Comparison of ENCODE assay signal across 14 cellular contexts in the genomic region with DNA sequence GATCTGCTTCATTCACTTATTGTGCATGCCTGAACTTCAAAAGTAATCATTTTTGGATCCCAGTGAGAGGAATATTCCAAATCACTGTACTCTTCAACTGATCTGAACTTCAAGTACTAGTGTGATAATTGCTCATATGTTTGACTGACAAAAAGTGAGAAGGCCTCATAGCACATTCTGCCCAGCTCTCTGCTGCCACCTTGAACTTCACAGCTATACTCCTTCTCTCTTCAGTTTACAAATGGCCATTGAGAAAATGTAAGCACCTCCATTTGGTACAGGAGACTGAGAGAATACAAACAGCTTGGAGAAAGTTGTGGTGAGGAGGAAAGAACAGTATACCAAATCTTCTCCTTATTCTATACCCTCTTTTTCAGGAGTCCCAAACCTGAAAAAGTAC.
DNase-seq lines count a peak whose midpoint lies in the region; ATAC-seq and TF ChIP-seq lines count a peak whose summit lies in the region.
"Had no signal": no experiment of that assay in that cellular context is flagged by ENCODE, and none has a peak within 500 bp of the region (broad histone marks: within the 10 kb centered on the region; RNA-seq: fewer than 3 reads in every experiment).

No MANE protein-coding gene starts in this region.

- no peaks in the 10 kb centered on the region for H3K4me1 ChIP-seq in HCT116 (ENCODE audit: control insufficient read depth in 1 of 2, insufficient read depth in 2 of 2, low read length in 2 of 2)
- no peaks in the 10 kb centered on the region for H3K4me1 ChIP-seq in RWPE2 (ENCODE audit: insufficient read depth, poor library complexity, severe bottlenecking)
- H3K4me1 ChIP-seq in foreskin keratinocyte, result no peaks in the 10 kb centered on the region
- H3K4me1 ChIP-seq in adrenal gland (replicated peaks in 1 of 2), result no peaks in the 10 kb centered on the region
- H3K4me1 ChIP-seq: heart left ventricle had no signal

- TF ChIP-seq POLR2A in HCT116 (IDR thresholded peaks at IDR 0.05; ENCODE audit: borderline replicate concordance, extremely low read depth, insufficient read depth, insufficient read length), result no peak
- no peak for TF ChIP-seq POLR2A in adrenal gland (IDR thresholded peaks at IDR 0.05)

- no peaks in the 10 kb centered on the region for H3K9me3 ChIP-seq in HCT116 (ENCODE audit: control insufficient read depth in 1 of 2, insufficient read depth in 1 of 2, low read depth in 1 of 2, low read length in 2 of 2)
- no peaks in the 10 kb centered on the region for H3K9me3 ChIP-seq in RWPE2 (ENCODE audit: severe bottlenecking)
- H3K9me3 ChIP-seq in adrenal gland (replicated peaks in 1 of 3), result no peaks in the 10 kb centered on the region
- H3K9me3 ChIP-seq: heart left ventricle, thoracic aorta had no signal

- intact Hi-C loops in HCT116 (cut with micrococcal nuclease), result no loop called here
- intact Hi-C loops in adrenal gland (cut with DNase I), result no loop called here

- POLR2A ChIA-PET in HCT116 (lab: Charles Lee), result no interaction called here

- H3K36me3 ChIP-seq in HCT116 (ENCODE audit: control insufficient read depth in 1 of 2, insufficient read depth in 2 of 2, low read length in 2 of 2) (no peaks in the 10 kb centered on the region), RWPE2 (ENCODE audit: low read depth) (no peaks in the 10 kb centered on the region), adrenal gland (replicated peaks in 1 of 2) (no peaks in the 10 kb centered on the region)
- H3K36me3 ChIP-seq: heart left ventricle, thoracic aorta had no signal

- TF ChIP-seq CTCF in C4-2B (conservative IDR thresholded peaks at IDR 0.05) (peak; percentile 13; the same call in 1 of the 2 replicates), HCT116 (IDR thresholded peaks at IDR 0.05 in 2 of 3, conservative IDR thresholded peaks at IDR 0.05 in 1 of 3; ENCODE audit: borderline replicate concordance in 1 of 3, insufficient read depth in 1 of 3, low read depth in 2 of 3, low read length in 2 of 3) (peak in 2 of 3 experiments; percentile 35 to 42; a peak in 3 of 6 replicates), RWPE2 (IDR thresholded peaks at IDR 0.05; ENCODE audit: poor library complexity, severe bottlenecking) (peak; percentile 30), foreskin keratinocyte (conservative IDR thresholded peaks at IDR 0.05) (peak; percentile 14), adrenal gland (IDR thresholded peaks at IDR 0.05) (no peak)

- no peak overlapping the region for H3K27ac ChIP-seq in C4-2B
- H3K27ac ChIP-seq in HCT116 (ENCODE audit: low read depth, low read length), result no peak overlapping the region
- no peak overlapping the region for H3K27ac ChIP-seq in RWPE2 (ENCODE audit: poor library complexity, severe bottlenecking)
- no peak overlapping the region for H3K27ac ChIP-seq in foreskin keratinocyte
- H3K27ac ChIP-seq in adrenal gland, result no peak overlapping the region
- H3K27ac ChIP-seq: heart left ventricle, thoracic aorta had no signal

- 0 out of 2 replicates have a peak, but pooled peaks cover 3% of the 10 kb centered on the region for H3K9me2 ChIP-seq in HCT116 (ENCODE audit: insufficient read depth)

- H4K20me1 ChIP-seq in HCT116 (ENCODE audit: insufficient read depth), result no peaks in the 10 kb centered on the region

- DNase-seq in HCT116 (ENCODE audit: low read depth, low spot score) (no peak), RWPE2 (ENCODE audit: low spot score) (no peak), foreskin keratinocyte (peak in 1 of 2 donors; percentile 11), NCI-H1930 (lab: John Stamatoyannopoulos, UW) (no peak), adrenal gland (no peak), SHP77 treated with DMSO at 0.1 percent for 48 hours (lab: John Stamatoyannopoulos, UW) (no peak)
- DNase-seq: effector CD8-positive, alpha-beta T cell; heart left ventricle; NCI-H345; SIG-M5; stimulated activated CD4-positive, alpha-beta T cell treated with anti-CD3 and anti-CD28 coated beads, Interleukin-12 subunit alpha, Interleukin-12 subunit beta, amount 100 ng/mL, for 4 hours had no signal

- H3K27me3 ChIP-seq in HCT116 (ENCODE audit: insufficient read depth, low read length) (no peaks in the 10 kb centered on the region), RWPE2 (ENCODE audit: insufficient read depth, poor library complexity, severe bottlenecking) (no peaks in the 10 kb centered on the region), foreskin keratinocyte (no peaks in the 10 kb centered on the region), adrenal gland (no peaks in the 10 kb centered on the region)
- H3K27me3 ChIP-seq: heart left ventricle had no signal

- CTCF ChIA-PET in HCT116 (lab: Charles Lee), result interaction anchor here (1.4 kb wide), 1 partner anchor 11 kb away, joined by 6 read pairs; no protein-coding TSS in a partner anchor

- H3K79me2 ChIP-seq in HCT116 (ENCODE audit: insufficient read depth, low read length), result no peaks in the 10 kb centered on the region

- RAD21 ChIA-PET in HCT116 (lab: Charles Lee; ENCODE audit: low non-redundant PET in 1 of 2, low total read pairs in 2 of 2, uncharacterized antibody in 2 of 2, unreplicated experiment in 2 of 2), result interaction anchor here in 1 of 2 experiments (0.6 kb wide), 1 partner anchor 23 kb away, joined by 3 read pairs; no protein-coding TSS in a partner anchor

- H3K4me3 ChIP-seq in HCT116 (replicated peaks in 1 of 2; ENCODE audit: low read depth in 1 of 2, low read length in 2 of 2) (no peak overlapping the region), RWPE2 (ENCODE audit: severe bottlenecking) (no peak overlapping the region), adrenal gland (no peak overlapping the region)
- H3K4me3 ChIP-seq: heart left ventricle, thoracic aorta had no signal

- peak; percentile 31; the same call in 1 of the 2 replicates for TF ChIP-seq RAD21 in HCT116 (IDR thresholded peaks at IDR 0.05; ENCODE audit: low read depth)

- BruUV-seq in HCT116 (replicated peaks; lab: Mats Ljungman, UMichigan), result no TSS peak

- H2AFZ ChIP-seq in HCT116 (ENCODE audit: low read depth, low read length, poor library complexity, severe bottlenecking), result no peak overlapping the region

- ATAC-seq in HCT116, result peak; percentile 65
- 0 out of 3 replicates have a peak, but pooled peaks have one; percentile 35 for ATAC-seq in RWPE2 (ENCODE audit: low read depth)
- no peak for ATAC-seq in foreskin keratinocyte
- no peak for ATAC-seq in GM18907 (IDR thresholded peaks at IDR 0.05; ENCODE audit: unreplicated experiment)
- ATAC-seq: heart left ventricle had no signal

- H3K4me2 ChIP-seq in HCT116 (ENCODE audit: low read length), result no peak overlapping the region

- no peak overlapping the region for H3K9ac ChIP-seq in HCT116 (ENCODE audit: low read length)

TF ChIP-seq in HCT116, 20 proteins besides CTCF, POLR2A, EP300 and RAD21 (continues in another document):
- TF ChIP-seq, protein P1, sequence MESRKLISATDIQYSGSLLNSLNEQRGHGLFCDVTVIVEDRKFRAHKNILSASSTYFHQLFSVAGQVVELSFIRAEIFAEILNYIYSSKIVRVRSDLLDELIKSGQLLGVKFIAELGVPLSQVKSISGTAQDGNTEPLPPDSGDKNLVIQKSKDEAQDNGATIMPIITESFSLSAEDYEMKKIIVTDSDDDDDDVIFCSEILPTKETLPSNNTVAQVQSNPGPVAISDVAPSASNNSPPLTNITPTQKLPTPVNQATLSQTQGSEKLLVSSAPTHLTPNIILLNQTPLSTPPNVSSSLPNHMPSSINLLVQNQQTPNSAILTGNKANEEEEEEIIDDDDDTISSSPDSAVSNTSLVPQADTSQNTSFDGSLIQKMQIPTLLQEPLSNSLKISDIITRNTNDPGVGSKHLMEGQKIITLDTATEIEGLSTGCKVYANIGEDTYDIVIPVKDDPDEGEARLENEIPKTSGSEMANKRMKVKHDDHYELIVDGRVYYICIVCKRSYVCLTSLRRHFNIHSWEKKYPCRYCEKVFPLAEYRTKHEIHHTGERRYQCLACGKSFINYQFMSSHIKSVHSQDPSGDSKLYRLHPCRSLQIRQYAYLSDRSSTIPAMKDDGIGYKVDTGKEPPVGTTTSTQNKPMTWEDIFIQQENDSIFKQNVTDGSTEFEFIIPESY (IDR thresholded peaks at IDR 0.05; ENCODE audit: extremely low read depth, insufficient replicate concordance, low read length), result no peak
- no peak for TF ChIP-seq ZNF274 (IDR thresholded peaks at IDR 0.05; ENCODE audit: low read depth, low read length)
- no peak for TF ChIP-seq SP1 (IDR thresholded peaks at IDR 0.05; ENCODE audit: low read depth)
- no peak for TF ChIP-seq ELF1 (IDR thresholded peaks at IDR 0.05; ENCODE audit: borderline replicate concordance, low read depth)
- TF ChIP-seq EZH2 (IDR thresholded peaks at IDR 0.05), result no peak
- TF ChIP-seq JUND (IDR thresholded peaks at IDR 0.05), result no peak
- TF ChIP-seq SRF (IDR thresholded peaks at IDR 0.05; ENCODE audit: low read depth), result no peak
- no peak for TF ChIP-seq FOSL1 (IDR thresholded peaks at IDR 0.05; ENCODE audit: low read depth)
- TF ChIP-seq TCF7L2 (IDR thresholded peaks at IDR 0.05; ENCODE audit: borderline replicate concordance, extremely low read depth, insufficient read depth, insufficient read length), result no peak
- no peak for TF ChIP-seq CEBPB (IDR thresholded peaks at IDR 0.05; ENCODE audit: low read depth)
- TF ChIP-seq POLR2AphosphoS5 (IDR thresholded peaks at IDR 0.05; ENCODE audit: low read depth, low read length), result no peak
- no peak for TF ChIP-seq CBX3 (IDR thresholded peaks at IDR 0.05; ENCODE audit: low read depth)

Comparison
In these comparisons a context has a peak if more than half of its experiments do, and no peak if none do; other contexts are left out.
1. CTCF ChIP-seq: peak in C4-2B (single experiment), HCT116 (2 of 3), RWPE2 (single experiment) and foreskin keratinocyte (single experiment); none in adrenal gland (0 of 6).
2. ATAC-seq: peak in HCT116 (single experiment) and RWPE2 (single experiment); none in foreskin keratinocyte (single experiment) and GM18907 (single experiment).